Comparison of ENCODE assay signal across 16 cellular contexts in the genomic region with DNA sequence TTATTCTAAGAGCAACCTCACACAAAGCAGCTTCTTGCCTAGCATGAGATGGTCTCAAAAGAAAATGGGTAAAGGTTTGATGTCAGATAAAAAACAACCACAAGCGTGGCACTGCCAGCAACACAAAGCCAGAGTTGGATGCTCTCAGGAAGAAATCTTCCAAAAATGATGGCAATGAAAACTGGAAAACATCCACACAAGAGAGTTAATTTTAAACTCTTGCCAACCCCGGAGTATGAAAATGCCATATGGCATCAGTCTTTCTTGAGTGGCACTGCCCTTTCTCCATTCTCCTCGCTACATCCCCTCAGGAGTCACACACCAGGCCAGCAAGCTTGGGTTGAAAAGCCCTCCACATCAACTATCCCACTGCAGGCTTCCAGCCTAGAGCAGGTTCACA. TPM values are rescaled to one million over a fixed set of nuclear protein-coding genes. Genes with fewer than 3 reads are reported as not detected.
A peak's percentile ranks its signal among the peaks of the same experiment; 100 is the strongest.
DNase-seq lines count a peak whose midpoint lies in the region; TF ChIP-seq lines count a peak whose summit lies in the region.
"Had no signal": no experiment of that assay in that cellular context is flagged by ENCODE, and none has a peak within 500 bp of the region (broad histone marks: within the 10 kb centered on the region; RNA-seq: fewer than 3 reads in every experiment).

No MANE protein-coding gene starts in this region.

- no peak overlapping the region for H2BK5ac ChIP-seq in H9 (ENCODE audit: insufficient read length, low read length)

- no peak overlapping the region for H3K23ac ChIP-seq in H9 (ENCODE audit: insufficient read length, low read depth, low read length)

- H3K79me1 ChIP-seq in H9 (ENCODE audit: insufficient read depth, low read depth, low read length, poor library complexity, severe bottlenecking), result no peaks in the 10 kb centered on the region

- H3K27me3 Mint-ChIP-seq in nephron progenitor cell (ENCODE audit: low read depth, poor library complexity) (no peaks in the 10 kb centered on the region), H9 (ENCODE audit: low read depth) (no peaks in the 10 kb centered on the region; the same call in 1 of the 2 replicates)
- H3K27me3 Mint-ChIP-seq: B cell; CD4-positive, alpha-beta T cell; CD8-positive, alpha-beta memory T cell had no signal

- H2BK15ac ChIP-seq in H9 (ENCODE audit: low read depth, low read length), result no peak overlapping the region

- H3K14ac ChIP-seq in H9 (ENCODE audit: insufficient read depth, low read length), result no peak overlapping the region

- no peak for TF ChIP-seq CTCF in C4-2B (conservative IDR thresholded peaks at IDR 0.05)
- TF ChIP-seq CTCF in VCaP (conservative IDR thresholded peaks at IDR 0.05), result no peak
- no peak for TF ChIP-seq CTCF in nephron progenitor cell (IDR thresholded peaks at IDR 0.05)
- no peak for TF ChIP-seq CTCF in H9 (conservative IDR thresholded peaks at IDR 0.05)

- H3K79me2 ChIP-seq in H9 (ENCODE audit: insufficient read depth, low read length), result no peaks in the 10 kb centered on the region

- H3K56ac ChIP-seq in H9 (ENCODE audit: insufficient read length, low read depth, low read length), result no peak overlapping the region

- H2BK120ac ChIP-seq in H9 (ENCODE audit: low read depth, low read length, poor library complexity, severe bottlenecking), result no peak overlapping the region

- no peaks in the 10 kb centered on the region for H3K9me3 ChIP-seq in H9 (ENCODE audit: control insufficient read depth, low read depth, low read length)
- H3K9me3 ChIP-seq: BLaER1, HAP-1 had no signal

- H3K4me1 Mint-ChIP-seq in nephron progenitor cell (no peaks in the 10 kb centered on the region), H9 (peaks cover 12 to 18% of the 10 kb centered on the region in 2 experiments)
- H3K4me1 Mint-ChIP-seq: B cell; CD14-positive monocyte; CD8-positive, alpha-beta memory T cell had no signal

- no CpG with 5 or more reads among the region's 3 CpGs for WGBS in H9 (ENCODE audit: extremely low coverage, insufficient read length, low lambda C conversion rate)

- H3K9me3 Mint-ChIP-seq in nephron progenitor cell (no peaks in the 10 kb centered on the region), H9 (no peaks in the 10 kb centered on the region)
- H3K9me3 Mint-ChIP-seq: GM23338 had no signal

- H3K36me3 Mint-ChIP-seq in nephron progenitor cell (ENCODE audit: low read depth) (no peaks in the 10 kb centered on the region), H9 (ENCODE audit: insufficient read depth in 1 of 3, low read depth in 3 of 3) (peaks cover 0 to 5% (median 0%) of the 10 kb centered on the region in 3 experiments; a peak in 2 of 7 replicates)
- H3K36me3 Mint-ChIP-seq: CD14-positive monocyte; CD8-positive, alpha-beta memory T cell had no signal

- no peak overlapping the region for H3K4me2 ChIP-seq in H9 (ENCODE audit: insufficient read depth, insufficient read length, low read length)
- H3K4me2 ChIP-seq: BLaER1, GM23338 had no signal

- no peak overlapping the region for H4K5ac ChIP-seq in H9 (ENCODE audit: insufficient read length, low read depth, low read length)

- no peaks in the 10 kb centered on the region for H3K23me2 ChIP-seq in H9 (ENCODE audit: insufficient read length, low read depth, low read length, poor library complexity, severe bottlenecking)

- no peak overlapping the region for H3K9ac ChIP-seq in H9 (ENCODE audit: extremely low read depth, insufficient read length, low read length)
- H3K9ac ChIP-seq: BLaER1 had no signal

- H3K27me3 ChIP-seq in H9 (ENCODE audit: insufficient read depth, low read length), result no peaks in the 10 kb centered on the region
- H3K27me3 ChIP-seq: BLaER1 had no signal

- H3K27ac ChIP-seq in C4-2B (peak overlapping the region; percentile 62), VCaP (peak overlapping the region; percentile 39), H9 (ENCODE audit: insufficient read length, low read depth, low read length) (no peak overlapping the region)
- H3K27ac ChIP-seq: BLaER1 had no signal

- H3K27ac Mint-ChIP-seq in nephron progenitor cell (peak overlapping the region; percentile 49), H9 (no peak overlapping the region)
- H3K27ac Mint-ChIP-seq: B cell; CD14-positive monocyte; CD4-positive, alpha-beta T cell; CD8-positive, alpha-beta memory T cell; GM23338; HFFc6 had no signal

- no peak overlapping the region for H4K8ac ChIP-seq in H9 (replicated peaks; ENCODE audit: insufficient read length, low read depth, low read length)

- H3K18ac ChIP-seq in H9 (ENCODE audit: insufficient read length, low read depth, low read length), result no peak overlapping the region

- H2AK5ac ChIP-seq in H9 (ENCODE audit: insufficient read length, low read length), result no peak overlapping the region

- no peak overlapping the region for H2AFZ ChIP-seq in H9 (ENCODE audit: low read length)
- H2AFZ ChIP-seq: GM23338 had no signal

- H3K4me3 Mint-ChIP-seq in nephron progenitor cell (no peak overlapping the region), H9 (no peak overlapping the region)
- H3K4me3 Mint-ChIP-seq: B cell; CD14-positive monocyte; CD4-positive, alpha-beta T cell; CD8-positive, alpha-beta memory T cell; GM23338; HFFc6 had no signal

- H2BK12ac ChIP-seq in H9 (ENCODE audit: insufficient read length, low read depth, low read length), result no peak overlapping the region

- no peak overlapping the region for H4K91ac ChIP-seq in H9 (ENCODE audit: insufficient read length, low read depth, low read length)

- no peak overlapping the region for H2BK20ac ChIP-seq in H9 (ENCODE audit: low read depth, low read length, poor library complexity, severe bottlenecking)

- no peak overlapping the region for H3T11ph ChIP-seq in H9 (ENCODE audit: low read length)

- DNase-seq in nephron progenitor cell, result no peak
- no peak for DNase-seq in glomerular visceral epithelial cell (ENCODE audit: extremely low spot score)
- DNase-seq in H9, result no peak
- no peak for DNase-seq in GM03348 (ENCODE audit: low spot score)
- DNase-seq: CD4-positive, alpha-beta T cell; CD8-positive, alpha-beta memory T cell; DMS 273 treated with DMSO at 0.1 percent for 48 hours; DMS79 treated with DMSO at 0.1 percent for 48 hours; HFFc6 had no signal

- H4K20me1 ChIP-seq in H9 (ENCODE audit: control insufficient read depth, insufficient read depth, insufficient read length), result no peaks in the 10 kb centered on the region
- H4K20me1 ChIP-seq: BLaER1 had no signal

- H3K4ac ChIP-seq in H9 (ENCODE audit: low read depth, low read length), result no peak overlapping the region

- peaks cover 3% of the 10 kb centered on the region; the same call in 1 of the 2 replicates for H3K4me1 ChIP-seq in H9 (ENCODE audit: insufficient read depth, low read length)
- H3K4me1 ChIP-seq: BLaER1, HAP-1 had no signal

RNA-seq across cellular contexts. Expression of a gene that starts 41.0 kb away (rescaled TPM):
- total RNA-seq in H9 (2021), result 7.1 and 8.1 TPM in 2 replicates
- total RNA-seq: B cell; CD4-positive, alpha-beta T cell; CD8-positive, alpha-beta memory T cell; HFFc6 had no signal
